Comparison of ENCODE assay signal across 1 cellular context in the genomic region with DNA sequence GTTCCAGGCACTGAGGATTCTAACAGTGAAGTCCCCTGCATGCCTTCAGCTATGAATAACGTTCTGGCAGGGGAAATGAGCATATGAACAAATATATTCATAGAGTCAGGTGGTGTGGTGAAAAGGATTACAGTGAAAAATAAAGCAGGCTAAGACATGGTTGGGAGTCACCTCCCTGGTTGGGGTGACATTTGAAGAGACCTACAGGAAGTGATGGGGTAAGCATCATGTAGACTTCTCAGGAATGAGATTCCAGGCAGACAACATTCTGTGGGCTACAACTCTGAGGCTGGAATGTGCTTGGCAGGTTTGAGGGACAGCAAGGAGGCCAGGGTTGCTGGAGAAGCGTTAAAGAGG.
TF ChIP-seq lines count a peak whose summit lies in the region.

No MANE protein-coding gene starts in this region.

TF ChIP-seq in GM23338, 12 proteins besides CTCF, POLR2A, EP300 and RAD21 (continued from another document):
- TF ChIP-seq, protein P1, sequence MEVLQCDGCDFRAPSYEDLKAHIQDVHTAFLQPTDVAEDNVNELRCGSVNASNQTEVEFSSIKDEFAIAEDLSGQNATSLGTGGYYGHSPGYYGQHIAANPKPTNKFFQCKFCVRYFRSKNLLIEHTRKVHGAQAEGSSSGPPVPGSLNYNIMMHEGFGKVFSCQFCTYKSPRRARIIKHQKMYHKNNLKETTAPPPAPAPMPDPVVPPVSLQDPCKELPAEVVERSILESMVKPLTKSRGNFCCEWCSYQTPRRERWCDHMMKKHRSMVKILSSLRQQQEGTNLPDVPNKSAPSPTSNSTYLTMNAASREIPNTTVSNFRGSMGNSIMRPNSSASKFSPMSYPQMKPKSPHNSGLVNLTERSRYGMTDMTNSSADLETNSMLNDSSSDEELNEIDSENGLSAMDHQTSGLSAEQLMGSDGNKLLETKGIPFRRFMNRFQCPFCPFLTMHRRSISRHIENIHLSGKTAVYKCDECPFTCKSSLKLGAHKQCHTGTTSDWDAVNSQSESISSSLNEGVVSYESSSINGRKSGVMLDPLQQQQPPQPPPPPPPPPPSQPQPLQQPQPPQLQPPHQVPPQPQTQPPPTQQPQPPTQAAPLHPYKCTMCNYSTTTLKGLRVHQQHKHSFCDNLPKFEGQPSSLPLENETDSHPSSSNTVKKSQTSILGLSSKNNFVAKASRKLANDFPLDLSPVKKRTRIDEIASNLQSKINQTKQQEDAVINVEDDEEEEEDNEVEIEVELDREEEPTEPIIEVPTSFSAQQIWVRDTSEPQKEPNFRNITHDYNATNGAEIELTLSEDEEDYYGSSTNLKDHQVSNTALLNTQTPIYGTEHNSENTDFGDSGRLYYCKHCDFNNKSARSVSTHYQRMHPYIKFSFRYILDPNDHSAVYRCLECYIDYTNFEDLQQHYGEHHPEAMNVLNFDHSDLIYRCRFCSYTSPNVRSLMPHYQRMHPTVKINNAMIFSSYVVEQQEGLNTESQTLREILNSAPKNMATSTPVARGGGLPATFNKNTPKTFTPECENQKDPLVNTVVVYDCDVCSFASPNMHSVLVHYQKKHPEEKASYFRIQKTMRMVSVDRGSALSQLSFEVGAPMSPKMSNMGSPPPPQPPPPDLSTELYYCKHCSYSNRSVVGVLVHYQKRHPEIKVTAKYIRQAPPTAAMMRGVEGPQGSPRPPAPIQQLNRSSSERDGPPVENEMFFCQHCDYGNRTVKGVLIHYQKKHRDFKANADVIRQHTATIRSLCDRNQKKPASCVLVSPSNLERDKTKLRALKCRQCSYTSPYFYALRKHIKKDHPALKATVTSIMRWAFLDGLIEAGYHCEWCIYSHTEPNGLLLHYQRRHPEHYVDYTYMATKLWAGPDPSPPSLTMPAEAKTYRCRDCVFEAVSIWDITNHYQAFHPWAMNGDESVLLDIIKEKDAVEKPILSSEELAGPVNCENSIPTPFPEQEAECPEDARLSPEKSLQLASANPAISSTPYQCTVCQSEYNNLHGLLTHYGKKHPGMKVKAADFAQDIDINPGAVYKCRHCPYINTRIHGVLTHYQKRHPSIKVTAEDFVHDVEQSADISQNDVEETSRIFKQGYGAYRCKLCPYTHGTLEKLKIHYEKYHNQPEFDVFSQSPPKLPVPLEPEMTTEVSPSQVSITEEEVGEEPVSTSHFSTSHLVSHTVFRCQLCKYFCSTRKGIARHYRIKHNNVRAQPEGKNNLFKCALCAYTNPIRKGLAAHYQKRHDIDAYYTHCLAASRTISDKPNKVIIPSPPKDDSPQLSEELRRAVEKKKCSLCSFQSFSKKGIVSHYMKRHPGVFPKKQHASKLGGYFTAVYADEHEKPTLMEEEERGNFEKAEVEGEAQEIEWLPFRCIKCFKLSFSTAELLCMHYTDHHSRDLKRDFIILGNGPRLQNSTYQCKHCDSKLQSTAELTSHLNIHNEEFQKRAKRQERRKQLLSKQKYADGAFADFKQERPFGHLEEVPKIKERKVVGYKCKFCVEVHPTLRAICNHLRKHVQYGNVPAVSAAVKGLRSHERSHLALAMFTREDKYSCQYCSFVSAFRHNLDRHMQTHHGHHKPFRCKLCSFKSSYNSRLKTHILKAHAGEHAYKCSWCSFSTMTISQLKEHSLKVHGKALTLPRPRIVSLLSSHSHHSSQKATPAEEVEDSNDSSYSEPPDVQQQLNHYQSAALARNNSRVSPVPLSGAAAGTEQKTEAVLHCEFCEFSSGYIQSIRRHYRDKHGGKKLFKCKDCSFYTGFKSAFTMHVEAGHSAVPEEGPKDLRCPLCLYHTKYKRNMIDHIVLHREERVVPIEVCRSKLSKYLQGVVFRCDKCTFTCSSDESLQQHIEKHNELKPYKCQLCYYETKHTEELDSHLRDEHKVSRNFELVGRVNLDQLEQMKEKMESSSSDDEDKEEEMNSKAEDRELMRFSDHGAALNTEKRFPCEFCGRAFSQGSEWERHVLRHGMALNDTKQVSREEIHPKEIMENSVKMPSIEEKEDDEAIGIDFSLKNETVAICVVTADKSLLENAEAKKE (CRISPR knock-in tag; IDR thresholded peaks at IDR 0.05), result no peak
- no peak for TF ChIP-seq CREB1 (CRISPR knock-in tag; IDR thresholded peaks at IDR 0.05; ENCODE audit: low read depth)
- TF ChIP-seq POLR2AphosphoS5 (IDR thresholded peaks at IDR 0.05; ENCODE audit: low read depth), result no peak
- TF ChIP-seq, protein P2, sequence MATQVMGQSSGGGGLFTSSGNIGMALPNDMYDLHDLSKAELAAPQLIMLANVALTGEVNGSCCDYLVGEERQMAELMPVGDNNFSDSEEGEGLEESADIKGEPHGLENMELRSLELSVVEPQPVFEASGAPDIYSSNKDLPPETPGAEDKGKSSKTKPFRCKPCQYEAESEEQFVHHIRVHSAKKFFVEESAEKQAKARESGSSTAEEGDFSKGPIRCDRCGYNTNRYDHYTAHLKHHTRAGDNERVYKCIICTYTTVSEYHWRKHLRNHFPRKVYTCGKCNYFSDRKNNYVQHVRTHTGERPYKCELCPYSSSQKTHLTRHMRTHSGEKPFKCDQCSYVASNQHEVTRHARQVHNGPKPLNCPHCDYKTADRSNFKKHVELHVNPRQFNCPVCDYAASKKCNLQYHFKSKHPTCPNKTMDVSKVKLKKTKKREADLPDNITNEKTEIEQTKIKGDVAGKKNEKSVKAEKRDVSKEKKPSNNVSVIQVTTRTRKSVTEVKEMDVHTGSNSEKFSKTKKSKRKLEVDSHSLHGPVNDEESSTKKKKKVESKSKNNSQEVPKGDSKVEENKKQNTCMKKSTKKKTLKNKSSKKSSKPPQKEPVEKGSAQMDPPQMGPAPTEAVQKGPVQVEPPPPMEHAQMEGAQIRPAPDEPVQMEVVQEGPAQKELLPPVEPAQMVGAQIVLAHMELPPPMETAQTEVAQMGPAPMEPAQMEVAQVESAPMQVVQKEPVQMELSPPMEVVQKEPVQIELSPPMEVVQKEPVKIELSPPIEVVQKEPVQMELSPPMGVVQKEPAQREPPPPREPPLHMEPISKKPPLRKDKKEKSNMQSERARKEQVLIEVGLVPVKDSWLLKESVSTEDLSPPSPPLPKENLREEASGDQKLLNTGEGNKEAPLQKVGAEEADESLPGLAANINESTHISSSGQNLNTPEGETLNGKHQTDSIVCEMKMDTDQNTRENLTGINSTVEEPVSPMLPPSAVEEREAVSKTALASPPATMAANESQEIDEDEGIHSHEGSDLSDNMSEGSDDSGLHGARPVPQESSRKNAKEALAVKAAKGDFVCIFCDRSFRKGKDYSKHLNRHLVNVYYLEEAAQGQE (IDR thresholded peaks at IDR 0.05; ENCODE audit: unreplicated experiment), result no peak
- TF ChIP-seq, protein P3, sequence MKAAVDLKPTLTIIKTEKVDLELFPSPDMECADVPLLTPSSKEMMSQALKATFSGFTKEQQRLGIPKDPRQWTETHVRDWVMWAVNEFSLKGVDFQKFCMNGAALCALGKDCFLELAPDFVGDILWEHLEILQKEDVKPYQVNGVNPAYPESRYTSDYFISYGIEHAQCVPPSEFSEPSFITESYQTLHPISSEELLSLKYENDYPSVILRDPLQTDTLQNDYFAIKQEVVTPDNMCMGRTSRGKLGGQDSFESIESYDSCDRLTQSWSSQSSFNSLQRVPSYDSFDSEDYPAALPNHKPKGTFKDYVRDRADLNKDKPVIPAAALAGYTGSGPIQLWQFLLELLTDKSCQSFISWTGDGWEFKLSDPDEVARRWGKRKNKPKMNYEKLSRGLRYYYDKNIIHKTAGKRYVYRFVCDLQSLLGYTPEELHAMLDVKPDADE (IDR thresholded peaks at IDR 0.05), result no peak
- no peak for TF ChIP-seq STAT1 (IDR thresholded peaks at IDR 0.05; ENCODE audit: unreplicated experiment)
TF ChIP-seq in GM23338: peak in this region for 0.
